In genomic region chr13:113765241-113765910, GRCh38 we compare ENCODE assay signal across 1 cellular context.
TF ChIP-seq lines count a peak whose summit lies in the region.

No MANE protein-coding gene starts in this region.

TF ChIP-seq in SK-N-SH treated with all-trans-retinoic acid at 6 μM for 48 hours, 23 proteins besides CTCF, POLR2A, EP300 and RAD21 (continued from another document):
- no peak for TF ChIP-seq ZNF8 (CRISPR knock-in tag; IDR thresholded peaks at IDR 0.05)
- no peak for TF ChIP-seq PPARA (CRISPR knock-in tag; IDR thresholded peaks at IDR 0.05; ENCODE audit: borderline replicate concordance)
- no peak for TF ChIP-seq TSHZ2 (CRISPR knock-in tag; IDR thresholded peaks at IDR 0.05)
- no peak for TF ChIP-seq ZNF565 (CRISPR knock-in tag; conservative IDR thresholded peaks at IDR 0.05; ENCODE audit: low read depth)
- TF ChIP-seq CREB5 (CRISPR knock-in tag; IDR thresholded peaks at IDR 0.05; ENCODE audit: low read depth), result no peak
- TF ChIP-seq ZFP3 (CRISPR knock-in tag; IDR thresholded peaks at IDR 0.05), result no peak
- no peak for TF ChIP-seq ZNF70 (CRISPR knock-in tag; IDR thresholded peaks at IDR 0.05)
